Comparison of ENCODE assay signal across 17 cellular contexts in the genomic region with DNA sequence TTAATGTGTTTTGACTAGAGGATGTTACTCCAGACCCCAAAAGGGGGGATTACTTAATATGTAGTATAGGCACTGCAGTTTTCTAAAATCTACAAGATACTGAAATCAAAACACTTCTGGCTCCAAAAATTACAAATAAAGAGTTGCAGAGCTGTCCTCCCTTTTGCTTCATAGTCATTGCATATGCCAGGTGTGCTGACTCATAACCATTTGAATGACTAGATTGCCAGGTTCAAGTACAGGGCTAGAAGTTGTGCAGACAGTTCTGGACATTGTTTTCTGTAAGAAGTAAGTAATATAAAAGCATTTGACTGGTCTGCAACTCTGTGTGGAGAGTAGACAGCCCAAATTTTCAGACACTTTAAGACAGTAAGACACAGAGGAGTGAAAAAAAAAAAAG. TPM values are rescaled to one million over a fixed set of nuclear protein-coding genes. Genes with fewer than 3 reads are reported as not detected.
DNase-seq lines count a peak whose midpoint lies in the region; ATAC-seq and TF ChIP-seq lines count a peak whose summit lies in the region.
"Had no signal": no experiment of that assay in that cellular context is flagged by ENCODE, and none has a peak within 500 bp of the region (broad histone marks: within the 10 kb centered on the region; RNA-seq: fewer than 3 reads in every experiment).

No MANE protein-coding gene starts in this region.

- H3K9me3 Mint-ChIP-seq in activated naive CD4-positive, alpha-beta T cell treated with anti-CD3 and anti-CD28 coated beads, Interleukin-2, amount 50 U/mL, for 72 hours, result no peaks in the 10 kb centered on the region
- H3K9me3 Mint-ChIP-seq in activated naive CD4-positive, alpha-beta T cell treated with anti-CD3 and anti-CD28 coated beads, Interleukin-2, amount 10 ng/mL, durations not matched to agents 7 days and 5 days, result no peaks in the 10 kb centered on the region
- H3K9me3 Mint-ChIP-seq in chondrocyte (ENCODE audit: low read depth), result no peaks in the 10 kb centered on the region
- H3K9me3 Mint-ChIP-seq: activated CD4-positive, alpha-beta memory T cell treated with anti-CD3 and anti-CD28 coated beads for 36 hours had no signal

- no peak overlapping the region for H3K27ac Mint-ChIP-seq in activated naive CD4-positive, alpha-beta T cell treated with anti-CD3 and anti-CD28 coated beads, Interleukin-2, amount 50 U/mL, for 72 hours
- no peak overlapping the region for H3K27ac Mint-ChIP-seq in activated naive CD4-positive, alpha-beta T cell treated with anti-CD3 and anti-CD28 coated beads, Interleukin-2, amount 10 ng/mL, durations not matched to agents 7 days and 5 days
- no peak overlapping the region for H3K27ac Mint-ChIP-seq in chondrocyte (ENCODE audit: unreplicated experiment)
- H3K27ac Mint-ChIP-seq: activated CD4-positive, alpha-beta memory T cell treated with anti-CD3 and anti-CD28 coated beads for 36 hours; progenitor cell of endocrine pancreas had no signal

- peaks cover 21% of the 10 kb centered on the region for H3K4me1 Mint-ChIP-seq in activated naive CD4-positive, alpha-beta T cell treated with anti-CD3 and anti-CD28 coated beads, Interleukin-2, amount 10 ng/mL, durations not matched to agents 7 days and 5 days
- peaks cover 36% of the 10 kb centered on the region for H3K4me1 Mint-ChIP-seq in chondrocyte (ENCODE audit: low read depth)

- no peak overlapping the region for H3K4me3 ChIP-seq in cardiac fibroblast (replicated peaks in 1 of 2; ENCODE audit: low read depth in 2 of 2, low read length in 2 of 2)

- no peak overlapping the region for H3K4me3 Mint-ChIP-seq in activated naive CD4-positive, alpha-beta T cell treated with anti-CD3 and anti-CD28 coated beads, Interleukin-2, amount 10 ng/mL, durations not matched to agents 7 days and 5 days
- no peak overlapping the region for H3K4me3 Mint-ChIP-seq in chondrocyte (ENCODE audit: unreplicated experiment)
- H3K4me3 Mint-ChIP-seq: activated CD4-positive, alpha-beta memory T cell treated with anti-CD3 and anti-CD28 coated beads for 36 hours had no signal

- TF ChIP-seq CTCF in cardiac fibroblast (IDR thresholded peaks at IDR 0.05; ENCODE audit: low read depth, low read length), result no peak
- TF ChIP-seq CTCF in chondrocyte (IDR thresholded peaks at IDR 0.05), result no peak

- H3K36me3 Mint-ChIP-seq in activated naive CD4-positive, alpha-beta T cell treated with anti-CD3 and anti-CD28 coated beads, Interleukin-2, amount 50 U/mL, for 72 hours, result peaks cover 5 to 8% of the 10 kb centered on the region in 2 donors
- peaks cover 4% of the 10 kb centered on the region for H3K36me3 Mint-ChIP-seq in activated naive CD4-positive, alpha-beta T cell treated with anti-CD3 and anti-CD28 coated beads, Interleukin-2, amount 10 ng/mL, durations not matched to agents 7 days and 5 days
- H3K36me3 Mint-ChIP-seq in chondrocyte (ENCODE audit: low read depth), result peaks cover 1% of the 10 kb centered on the region

- in situ Hi-C loops in KBM-7 (cut with MboI; ENCODE audit: low pct_unique_long_range_greater_than_20kb, low sequenced_read_pairs), result no loop called here

- no peaks in the 10 kb centered on the region for H3K27me3 Mint-ChIP-seq in activated naive CD4-positive, alpha-beta T cell treated with anti-CD3 and anti-CD28 coated beads, Interleukin-2, amount 10 ng/mL, durations not matched to agents 7 days and 5 days
- H3K27me3 Mint-ChIP-seq in chondrocyte (ENCODE audit: low read depth), result no peaks in the 10 kb centered on the region
- H3K27me3 Mint-ChIP-seq: activated CD4-positive, alpha-beta memory T cell treated with anti-CD3 and anti-CD28 coated beads for 36 hours; progenitor cell of endocrine pancreas had no signal

- no peak for DNase-seq in activated naive CD4-positive, alpha-beta T cell treated with anti-CD3 and anti-CD28 coated beads, Interleukin-2, amount 50 U/mL, for 72 hours (ENCODE audit: low spot score in 2 of 2)
- no peak for DNase-seq in activated naive CD4-positive, alpha-beta T cell treated with anti-CD3 and anti-CD28 coated beads, Interleukin-2, amount 10 ng/mL, durations not matched to agents 7 days and 5 days
- DNase-seq in HT1080 (ENCODE audit: low read depth) (peak; percentile 16), cardiac fibroblast (ENCODE audit: low read depth in 2 of 2) (peak; percentile 25 to 59), chondrocyte (ENCODE audit: low spot score) (no peak), foreskin melanocyte (no peak), KBM-7 (no peak)
- DNase-seq in activated CD4-positive, alpha-beta T cell treated with anti-CD3 and anti-CD28 coated beads for 48 hours, result no peak
- DNase-seq: activated CD4-positive, alpha-beta memory T cell treated with anti-CD3 and anti-CD28 coated beads for 36 hours; activated gamma-delta T cell; brain microvascular endothelial cell; COR-L47; NCI-H187 treated with DMSO at 0.1 percent for 48 hours; NCI-H82; T-helper 9 cell had no signal

- ATAC-seq in activated naive CD4-positive, alpha-beta T cell treated with anti-CD3 and anti-CD28 coated beads, Interleukin-2, amount 50 U/mL, for 72 hours, result peak; percentile 33 to 91
- ATAC-seq: Right ventricle myocardium inferior had no signal

- CTCF ChIA-PET in activated naive CD4-positive, alpha-beta T cell treated with anti-CD3 and anti-CD28 coated beads, Interleukin-2, amount 10 ng/mL, durations not matched to agents 7 days and 5 days (lab: Charles Lee), result no interaction called here

RNA-seq across cellular contexts. Expression of gene CWC22, which starts 6.7 kb away (rescaled TPM):
- total RNA-seq in activated naive CD4-positive, alpha-beta T cell treated with anti-CD3 and anti-CD28 coated beads, Interleukin-2, amount 50 U/mL, for 72 hours, result 10 to 100 TPM; 21.4 to 23.4 TPM
- total RNA-seq in HT1080 (2014; rRNA removed; shearing (Covaris generic)), result 22.0 and 22.5 TPM in 2 replicates
- polyA plus RNA-seq in HT1080 (2015; cell fraction: cytosol; rRNA removed), result 24.8 and 31.6 TPM in 2 replicates
- polyA plus RNA-seq in HT1080 (2015; cell fraction: nucleus; rRNA removed), result 59.0 and 60.4 TPM in 2 replicates
- 14.0 to 19.0 TPM (median 14.2 TPM) in 3 replicates for total RNA-seq in chondrocyte

Comparison
In these comparisons a context has a peak if more than half of its experiments do, and no peak if none do; other contexts are left out.
1. DNase-seq: peak in HT1080 (single experiment) and cardiac fibroblast (2 of 2); none in activated naive CD4-positive, alpha-beta T cell treated with anti-CD3 and anti-CD28 coated beads, Interleukin-2, amount 50 U/mL, for 72 hours (0 of 2), activated naive CD4-positive, alpha-beta T cell treated with anti-CD3 and anti-CD28 coated beads, Interleukin-2, amount 10 ng/mL, durations not matched to agents 7 days and 5 days (single experiment), chondrocyte (single experiment), foreskin melanocyte (single experiment), activated CD4-positive, alpha-beta T cell treated with anti-CD3 and anti-CD28 coated beads for 48 hours (single experiment) and KBM-7 (single experiment).